ENCODE assay signal across 8 cellular contexts in the genomic region with DNA sequence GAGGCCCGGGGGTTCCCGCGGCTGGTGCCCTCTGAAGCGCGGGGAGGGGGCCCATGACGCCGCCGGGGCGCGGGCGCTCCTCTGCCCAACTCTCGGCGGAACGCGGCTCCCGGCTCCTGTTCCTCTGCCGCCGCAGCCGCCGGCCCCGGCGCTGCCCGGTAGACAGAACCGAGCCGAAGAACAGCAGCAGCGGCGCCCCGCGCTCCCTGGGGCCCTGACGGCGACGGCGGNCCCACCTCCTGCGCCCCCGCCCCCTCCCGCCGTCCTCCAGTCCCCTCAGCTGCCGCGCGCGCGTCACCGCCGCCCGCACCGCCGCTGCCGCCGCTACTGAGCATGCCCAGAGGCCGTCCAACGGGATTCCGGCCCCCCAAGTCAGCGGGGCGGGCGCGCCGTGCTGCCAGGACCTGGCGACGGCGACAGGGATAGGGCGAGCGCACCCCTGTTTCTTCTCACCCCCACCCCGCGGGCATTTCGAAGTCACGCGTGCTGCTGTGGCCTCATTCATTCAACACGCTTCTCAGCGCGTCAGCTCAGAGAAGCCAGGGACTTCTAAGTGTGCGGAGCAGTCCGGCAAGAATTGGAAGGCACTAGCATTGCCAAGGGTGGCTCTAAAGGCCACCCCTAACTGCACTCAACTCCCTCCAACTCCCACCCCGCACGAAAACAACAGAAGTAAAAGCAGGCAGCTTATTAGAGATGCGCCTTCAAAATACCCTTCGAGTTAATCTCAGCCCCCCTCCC. TPM values are rescaled to one million over a fixed set of nuclear protein-coding genes. Genes with fewer than 3 reads are reported as not detected.
A peak's percentile ranks its signal among the peaks of the same experiment; 100 is the strongest.
DNase-seq lines count a peak whose midpoint lies in the region; ATAC-seq and TF ChIP-seq lines count a peak whose summit lies in the region.

A gene (minus strand): TSS at position 182 of the 741 bp plus-strand sequence. CDS start 283 bp downstream, outside the sequence.

- H3K36me3 ChIP-seq in OCI-LY3 (replicated peaks; ENCODE audit: low read depth, low read length): no peaks in the 10 kb centered on the region
- no peaks in the 10 kb centered on the region for H3K36me3 ChIP-seq in mucosa of rectum (ENCODE audit: control insufficient read depth in 2 of 2, insufficient read depth in 2 of 2, low read length in 2 of 2)

- H3K9me3 ChIP-seq in OCI-LY3 (ENCODE audit: insufficient read depth, low read length): no peaks in the 10 kb centered on the region
- no peaks in the 10 kb centered on the region for H3K9me3 ChIP-seq in mucosa of rectum (ENCODE audit: control insufficient read depth in 2 of 2, low read length in 2 of 2)

- DNase-seq in Calu3: peak; percentile 98
- DNase-seq in HUDEP-2 (lab: John Stamatoyannopoulos, UW; ENCODE audit: unreplicated experiment in 76 of 76): peak in 75 of 76 experiments; percentile 37 to 95 (median 88)
- peak; percentile 93 for DNase-seq in activated T-cell treated with anti-CD3 and anti-CD28 coated beads for 24 hours (ENCODE audit: low read depth)
- DNase-seq in epithelial cell of prostate (ENCODE audit: low read depth, low spot score): no peak
- peak; percentile 97 for DNase-seq in stimulated activated CD8-positive, alpha-beta memory T cell treated with anti-CD3 and anti-CD28 coated beads, Interleukin-4, amount 100 ng/mL, for 48 hours

- H2AFZ ChIP-seq in OCI-LY3 (ENCODE audit: low read depth, low read length): peak within 1 kb of the TSS; percentile 91

- H3K9ac ChIP-seq in OCI-LY3 (ENCODE audit: low read length) (peak within 1 kb of the TSS; percentile 73), mucosa of rectum (ENCODE audit: low read depth in 1 of 2, low read length in 2 of 2) (peak within 1 kb of the TSS; percentile 87 to 99)

- peaks cover 14% of the 10 kb centered on the region for H3K4me1 ChIP-seq in OCI-LY3 (ENCODE audit: low read length)
- H3K4me1 ChIP-seq in mucosa of rectum (ENCODE audit: control insufficient read depth in 2 of 2, insufficient read depth in 2 of 2, low read length in 2 of 2): peaks cover 18 to 23% of the 10 kb centered on the region in 2 donors

- no peaks in the 10 kb centered on the region for H3K27me3 Mint-ChIP-seq in Calu3 (ENCODE audit: unreplicated experiment)

- TF ChIP-seq CTCF in Calu3 (IDR thresholded peaks at IDR 0.05; ENCODE audit: unreplicated experiment): no peak
- no peak for TF ChIP-seq CTCF in OCI-LY3 (IDR thresholded peaks at IDR 0.05; ENCODE audit: low read depth, low read length)

- peak within 1 kb of the TSS; percentile 70 for H3K27ac ChIP-seq in OCI-LY3 (ENCODE audit: low read length)
- peak within 1 kb of the TSS; percentile 90 for H3K27ac ChIP-seq in epithelial cell of prostate
- peak within 1 kb of the TSS; percentile 98 for H3K27ac ChIP-seq in mucosa of rectum (ENCODE audit: low read depth in 2 of 2, low read length in 2 of 2)

- peaks cover 80% of the 10 kb centered on the region for H3K79me2 ChIP-seq in OCI-LY3 (ENCODE audit: low read length)

- H3K4me3 ChIP-seq in OCI-LY3 (ENCODE audit: low read length): peak within 1 kb of the TSS; percentile 96
- peak within 1 kb of the TSS; percentile 87 to 98 for H3K4me3 ChIP-seq in mucosa of rectum (ENCODE audit: low read length in 2 of 2)

- intact Hi-C loops in Calu3 (cut with micrococcal nuclease; ENCODE audit: unreplicated experiment): no loop called here

- H4K20me1 ChIP-seq in OCI-LY3 (ENCODE audit: insufficient read depth, low read length): peaks cover 5% of the 10 kb centered on the region

- peaks cover 41% of the 10 kb centered on the region for H3K36me3 Mint-ChIP-seq in Calu3 (ENCODE audit: insufficient read depth, unreplicated experiment)

- peak within 1 kb of the TSS; percentile 82 for H3K4me2 ChIP-seq in OCI-LY3 (ENCODE audit: low read length)

- peaks cover 9% of the 10 kb centered on the region for H3K4me1 Mint-ChIP-seq in Calu3 (ENCODE audit: low read depth, unreplicated experiment)

- peak; percentile 54 for ATAC-seq in GM21390 (IDR thresholded peaks at IDR 0.05; ENCODE audit: unreplicated experiment)

- no peaks in the 10 kb centered on the region for H3K27me3 ChIP-seq in OCI-LY3 (ENCODE audit: low read depth, low read length)
- H3K27me3 ChIP-seq in mucosa of rectum (ENCODE audit: control insufficient read depth in 2 of 2, insufficient read depth in 2 of 2, low read length in 2 of 2): no peaks in the 10 kb centered on the region

- H3K9me3 Mint-ChIP-seq in Calu3 (ENCODE audit: low read depth, unreplicated experiment): no peaks in the 10 kb centered on the region

- no TSS peak for BruUV-seq in Calu3 (replicated peaks; lab: Mats Ljungman, UMichigan)

- peak within 1 kb of the TSS; percentile 93 for H3K27ac Mint-ChIP-seq in Calu3 (ENCODE audit: unreplicated experiment)

- CTCF ChIA-PET in Calu3 (lab: Charles Lee): interaction anchor here (0.6 kb wide), 2 partner anchors 31 to 128 kb away, joined by 3 to 4 read pairs; no protein-coding TSS in a partner anchor

- peak within 1 kb of the TSS; percentile 100 for H3K4me3 Mint-ChIP-seq in Calu3 (ENCODE audit: low read depth, unreplicated experiment)

RNA-seq across cellular contexts. Expression of the gene that starts here (rescaled TPM):
- 10.0 and 10.7 TPM in 2 replicates for total RNA-seq in Calu3 (2022)
